7 cellular contexts compared by ENCODE assay signal in genomic region chr11:47564933-47565339, GRCh38. TPM values are rescaled to one million over a fixed set of nuclear protein-coding genes. Genes with fewer than 3 reads are reported as not detected.
DNase-seq lines count a peak whose midpoint lies in the region; ATAC-seq, FAIRE-seq and TF ChIP-seq lines count a peak whose summit lies in the region.

No MANE protein-coding gene starts in this region.

- intact Hi-C loops in Panc1 (cut with micrococcal nuclease; ENCODE audit: unreplicated experiment): no loop called here
- intact Hi-C loops in pancreas (cut with DNase I): no loop called here

- H3K4me3 ChIP-seq in Panc1 (ENCODE audit: low read depth in 2 of 2, low read length in 2 of 2): peak overlapping the region; percentile 77 to 94
- H3K4me3 ChIP-seq in pancreas: peak overlapping the region; percentile 79 to 96 (median 90)

- CTCF ChIA-PET in Panc1 (lab: Charles Lee): no interaction called here

- FAIRE-seq in pancreas (lab: Jason Lieb, UNC): no peak

- POLR2A ChIA-PET in Panc1 (lab: Charles Lee): interaction anchor here (0.5 to 0.9 kb wide), 2 partner anchors 13 to 911 kb away, joined by 3 to 5 read pairs; no protein-coding TSS in a partner anchor

- H3K4me1 ChIP-seq in Panc1 (ENCODE audit: control insufficient read depth, insufficient read depth, low read length): peaks cover 4% of the 10 kb centered on the region; the same call in 1 of the 2 replicates
- H3K4me1 ChIP-seq in pancreas: peaks cover 0 to 9% (median 5%) of the 10 kb centered on the region in 3 donors

- H3K36me3 ChIP-seq in Panc1 (ENCODE audit: control insufficient read depth, insufficient read depth, low read length) (no peaks in the 10 kb centered on the region), pancreas (peaks cover 0 to 4% (median 0%) of the 10 kb centered on the region in 3 donors)

- in situ Hi-C loops in Panc1 (cut with HindIII; ENCODE audit: low pct_unique_long_range_greater_than_20kb, low sequenced_read_pairs): no loop called here
- in situ Hi-C loops in KBM-7 (cut with MboI; ENCODE audit: low pct_unique_long_range_greater_than_20kb, low sequenced_read_pairs): no loop called here

- H3K27me3 ChIP-seq in Panc1 (ENCODE audit: control insufficient read depth, insufficient read depth, low read length) (no peaks in the 10 kb centered on the region), pancreas (no peaks in the 10 kb centered on the region)

- H3K27ac ChIP-seq in Panc1 (ENCODE audit: low read length) (peak overlapping the region; percentile 89), pancreas (peak overlapping the region; percentile 44 to 62 (median 52))

- WGBS in pancreas, 2 donors: 8 to 12% methylated on average over 10 to 11 of the region's 11 CpGs

- TF ChIP-seq CTCF in Panc1 (IDR thresholded peaks at IDR 0.05): no peak
- TF ChIP-seq CTCF in pancreas (IDR thresholded peaks at IDR 0.05): no peak

- DNase-seq in Panc1 (ENCODE audit: low read depth, low spot score) (no peak), pancreas (peak in 1 of 6 donors; percentile 20), GF-D8 (lab: John Stamatoyannopoulos, UW) (no peak), NCI-H187 treated with DMSO at 0.1 percent for 48 hours (lab: John Stamatoyannopoulos, UW) (no peak), KBM-7 (no peak)

- H3K9me3 ChIP-seq in Panc1 (ENCODE audit: control insufficient read depth, insufficient read depth, low read depth, low read length): no peaks in the 10 kb centered on the region
- H3K9me3 ChIP-seq in pancreas: no peaks in the 10 kb centered on the region

- BruUV-seq in Panc1 (replicated peaks; lab: Mats Ljungman, UMichigan): TSS peak; percentile 75

- ATAC-seq in GM21786 (IDR thresholded peaks at IDR 0.05; ENCODE audit: unreplicated experiment) (peak; percentile 2), Panc1 (0 out of 2 replicates have a peak, but pooled peaks have one; percentile 23), esophagus mucosa (peak; percentile 23), pancreas (peak; percentile 23 to 40 (median 30))

RNA-seq across cellular contexts. Expression of gene PTPMT1, which starts 0.5 kb away (rescaled TPM):
- total RNA-seq in Panc1 (2021; ENCODE audit: unreplicated experiment) (81.0 TPM), esophagus mucosa (29.6 TPM), pancreas (10 to 100 TPM; 15.7 to 24.7 (median 19.6) TPM)
- polyA plus RNA-seq in Panc1 (2012; ENCODE audit: insufficient read length): 118 TPM
- 10 to 100 TPM; 24.6 to 34.3 TPM for polyA plus RNA-seq in pancreas

RNA-seq across cellular contexts. Expression of gene CELF1, which starts 12.0 kb away (rescaled TPM):
- total RNA-seq in Panc1 (2021; ENCODE audit: unreplicated experiment): 160 TPM
- polyA plus RNA-seq in Panc1 (2012; ENCODE audit: insufficient read length): 42.5 TPM
- 63.7 TPM for total RNA-seq in esophagus mucosa
- 10 to 100 TPM; 31.0 to 56.3 (median 38.4) TPM for total RNA-seq in pancreas
- 10 to 100 TPM; 20.0 to 29.5 TPM for polyA plus RNA-seq in pancreas

RNA-seq across cellular contexts. Expression of gene KBTBD4, which starts 13.8 kb away (rescaled TPM):
- 23.2 TPM for total RNA-seq in Panc1 (2021; ENCODE audit: unreplicated experiment)
- polyA plus RNA-seq in Panc1 (2012; ENCODE audit: insufficient read length): 24.7 TPM
- total RNA-seq in esophagus mucosa: 8.0 TPM
- 1 to 10 TPM; 4.3 to 8.9 (median 6.7) TPM for total RNA-seq in pancreas
- 10 to 100 TPM in 1 of 2 donors, 1 to 10 TPM in 1; 3.5 to 13.0 TPM for polyA plus RNA-seq in pancreas

RNA-seq across cellular contexts. Expression of gene NDUFS3, which starts 13.9 kb away (rescaled TPM):
- total RNA-seq in Panc1 (2021; ENCODE audit: unreplicated experiment) (135 TPM), esophagus mucosa (103 TPM), pancreas (10 to 100 TPM; 28.8 to 48.5 (median 35.3) TPM)
- polyA plus RNA-seq in Panc1 (2012; ENCODE audit: insufficient read length): 135 TPM
- polyA plus RNA-seq in pancreas: 100 to 1,000 TPM in 1 of 2 donors, 10 to 100 TPM in 1; 85.8 to 113 TPM

RNA-seq across cellular contexts. Expression of gene FAM180B, which starts 21.5 kb away (rescaled TPM):
- total RNA-seq in Panc1 (2021; ENCODE audit: unreplicated experiment): not detected
- polyA plus RNA-seq in Panc1 (2012; ENCODE audit: insufficient read length): not detected
- not detected for total RNA-seq in esophagus mucosa
- under 1 TPM in 1 of 6 donors, not detected in 5; 0.17 TPM for total RNA-seq in pancreas
- not detected for polyA plus RNA-seq in pancreas
